16 cellular contexts compared by ENCODE assay signal in the genomic region with DNA sequence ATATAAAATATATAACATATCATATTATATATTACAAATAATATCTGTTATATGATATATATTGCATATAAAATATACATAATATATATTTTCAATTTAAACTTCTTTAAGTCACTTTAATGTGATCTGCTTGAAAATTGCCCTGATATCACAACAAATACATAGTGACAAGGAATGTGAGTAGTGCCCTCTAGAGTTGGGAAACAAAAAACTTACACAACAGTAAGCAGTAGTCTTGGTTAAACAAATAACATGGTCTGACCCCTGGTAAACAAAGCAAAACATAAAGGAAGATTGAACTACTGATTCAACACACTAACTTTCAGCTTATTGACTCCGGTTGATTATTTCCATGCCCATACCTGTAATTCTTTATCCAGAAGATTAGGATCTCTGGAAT.
DNase-seq lines count a peak whose midpoint lies in the region; ATAC-seq and TF ChIP-seq lines count a peak whose summit lies in the region.
"Had no signal": no experiment of that assay in that cellular context is flagged by ENCODE, and none has a peak within 500 bp of the region (broad histone marks: within the 10 kb centered on the region; RNA-seq: fewer than 3 reads in every experiment).

No MANE protein-coding gene starts in this region.

- TF ChIP-seq RAD21 in SK-N-SH (IDR thresholded peaks at IDR 0.05; ENCODE audit: low read length), result no peak

- H3K27ac ChIP-seq in SK-N-SH (ENCODE audit: low read depth in 2 of 2, low read length in 1 of 2) (no peak overlapping the region), endodermal cell (ENCODE audit: low read depth, low read length) (no peak overlapping the region), smooth muscle cell (ENCODE audit: low read depth) (no peak overlapping the region), GM23248 (no peak overlapping the region)
- H3K27ac ChIP-seq: left lung, SJSA1, tibial artery had no signal

- ATAC-seq in SK-N-SH treated with all-trans-retinoic acid at 6 μM for 48 hours (no peak), GM18868 (IDR thresholded peaks at IDR 0.05; ENCODE audit: unreplicated experiment) (no peak)
- ATAC-seq: activated naive CD8-positive, alpha-beta T cell treated with anti-CD3 and anti-CD28 coated beads, Interleukin-2, amount 50 U/mL, for 24 hours; left lung had no signal

- no peak for TF ChIP-seq EP300 in SK-N-SH (IDR thresholded peaks at IDR 0.05; ENCODE audit: borderline replicate concordance in 1 of 2, low read depth in 1 of 2, low read length in 1 of 2)

- H2AFZ ChIP-seq in SK-N-SH (ENCODE audit: low read depth) (no peak overlapping the region), smooth muscle cell (ENCODE audit: low read depth) (no peak overlapping the region), GM23248 (no peak overlapping the region)

- peaks cover 8% of the 10 kb centered on the region for H3K9me3 Mint-ChIP-seq in endodermal cell
- H3K9me3 Mint-ChIP-seq: activated naive CD8-positive, alpha-beta T cell treated with anti-CD3 and anti-CD28 coated beads, Interleukin-2, amount 50 U/mL, for 24 hours had no signal

- peaks cover 3% of the 10 kb centered on the region for H3K4me1 Mint-ChIP-seq in endodermal cell
- H3K4me1 Mint-ChIP-seq: activated naive CD8-positive, alpha-beta T cell treated with anti-CD3 and anti-CD28 coated beads, Interleukin-2, amount 50 U/mL, for 24 hours; naive B cell had no signal

- H3K36me3 Mint-ChIP-seq in endodermal cell (ENCODE audit: low read depth), result no peaks in the 10 kb centered on the region
- H3K36me3 Mint-ChIP-seq: naive B cell had no signal

- H3K79me2 ChIP-seq in SK-N-SH (ENCODE audit: insufficient read depth), result no peaks in the 10 kb centered on the region
- H3K79me2 ChIP-seq in smooth muscle cell (ENCODE audit: low read depth), result no peaks in the 10 kb centered on the region
- H3K79me2 ChIP-seq in GM23248 (ENCODE audit: insufficient read depth), result no peaks in the 10 kb centered on the region

- H3K27ac Mint-ChIP-seq in endodermal cell, result no peak overlapping the region
- H3K27ac Mint-ChIP-seq: activated naive CD8-positive, alpha-beta T cell treated with anti-CD3 and anti-CD28 coated beads, Interleukin-2, amount 50 U/mL, for 24 hours; naive B cell had no signal

- H3K9me2 ChIP-seq in SK-N-SH (no peaks in the 10 kb centered on the region), GM23248 (ENCODE audit: insufficient read depth) (no peaks in the 10 kb centered on the region)

- H3K36me3 ChIP-seq in SK-N-SH (replicated peaks in 1 of 2; ENCODE audit: control insufficient read depth in 1 of 2, insufficient read depth in 2 of 2, low read length in 1 of 2) (no peaks in the 10 kb centered on the region), endodermal cell (ENCODE audit: control insufficient read depth, insufficient read depth, low read length) (no peaks in the 10 kb centered on the region), smooth muscle cell (ENCODE audit: low read depth) (no peaks in the 10 kb centered on the region), GM23248 (ENCODE audit: low read depth) (no peaks in the 10 kb centered on the region)
- H3K36me3 ChIP-seq: left lung, SJSA1, tibial artery had no signal

- H3K9me3 ChIP-seq in SK-N-SH (no peaks in the 10 kb centered on the region), endodermal cell (ENCODE audit: control insufficient read depth, low read length) (no peaks in the 10 kb centered on the region), smooth muscle cell (replicated peaks; ENCODE audit: low read depth) (no peaks in the 10 kb centered on the region), GM23248 (ENCODE audit: low read depth) (no peaks in the 10 kb centered on the region)
- H3K9me3 ChIP-seq: tibial artery had no signal

- H3K4me3 ChIP-seq in SK-N-SH (ENCODE audit: low read depth in 2 of 2, low read length in 1 of 2) (no peak overlapping the region), endodermal cell (ENCODE audit: low read length) (no peak overlapping the region), smooth muscle cell (no peak overlapping the region), GM23248 (no peak overlapping the region)
- H3K4me3 ChIP-seq: left lung, SJSA1, tibial artery had no signal

- H3K27me3 Mint-ChIP-seq in endodermal cell (ENCODE audit: insufficient read depth), result peaks cover 2% of the 10 kb centered on the region
- H3K27me3 Mint-ChIP-seq: activated naive CD8-positive, alpha-beta T cell treated with anti-CD3 and anti-CD28 coated beads, Interleukin-2, amount 50 U/mL, for 24 hours; naive B cell had no signal

- H4K20me1 ChIP-seq in SK-N-SH (ENCODE audit: insufficient read depth) (no peaks in the 10 kb centered on the region), smooth muscle cell (ENCODE audit: low read depth) (no peaks in the 10 kb centered on the region), GM23248 (ENCODE audit: insufficient read depth) (no peaks in the 10 kb centered on the region)

- peak; percentile 33 for TF ChIP-seq CTCF in SK-N-SH (IDR thresholded peaks at IDR 0.05)
- TF ChIP-seq CTCF in endodermal cell (conservative IDR thresholded peaks at IDR 0.05), result peak; percentile 68
- TF ChIP-seq CTCF in smooth muscle cell (IDR thresholded peaks at IDR 0.05; ENCODE audit: borderline replicate concordance, insufficient read depth, poor library complexity, severe bottlenecking), result peak; percentile 26

- H3K4me2 ChIP-seq in SK-N-SH (no peak overlapping the region), smooth muscle cell (no peak overlapping the region), GM23248 (ENCODE audit: unreplicated experiment) (no peak overlapping the region)

- no peaks in the 10 kb centered on the region for H3K4me1 ChIP-seq in SK-N-SH (ENCODE audit: control insufficient read depth in 1 of 2, insufficient read depth in 2 of 2, low read depth in 1 of 2, low read length in 1 of 2)
- H3K4me1 ChIP-seq in endodermal cell (ENCODE audit: control insufficient read depth, insufficient read depth, low read length), result no peaks in the 10 kb centered on the region
- peaks cover 17% of the 10 kb centered on the region for H3K4me1 ChIP-seq in smooth muscle cell (ENCODE audit: low read depth)
- no peaks in the 10 kb centered on the region for H3K4me1 ChIP-seq in GM23248 (ENCODE audit: insufficient read depth)
- H3K4me1 ChIP-seq: left lung, SJSA1, tibial artery had no signal

- no peak overlapping the region for H3K9ac ChIP-seq in SK-N-SH
- no peak overlapping the region for H3K9ac ChIP-seq in endodermal cell (ENCODE audit: extremely low read depth, low read length, poor library complexity, severe bottlenecking)
- H3K9ac ChIP-seq in smooth muscle cell (ENCODE audit: low read depth), result no peak overlapping the region
- H3K9ac ChIP-seq in GM23248, result no peak overlapping the region

- no peaks in the 10 kb centered on the region for H3F3A ChIP-seq in SK-N-SH (replicated peaks; ENCODE audit: insufficient read depth)
- H3F3A ChIP-seq in smooth muscle cell (ENCODE audit: low read depth), result no peaks in the 10 kb centered on the region
- no peaks in the 10 kb centered on the region for H3F3A ChIP-seq in GM23248 (ENCODE audit: insufficient read depth)

- H3K4me3 Mint-ChIP-seq in endodermal cell, result no peak overlapping the region
- H3K4me3 Mint-ChIP-seq: activated naive CD8-positive, alpha-beta T cell treated with anti-CD3 and anti-CD28 coated beads, Interleukin-2, amount 50 U/mL, for 24 hours; naive B cell had no signal

- WGBS in SK-N-SH (ENCODE audit: low lambda C conversion rate), result 27% methylated on average over 1 of the region's 1 CpG
- WGBS in endodermal cell (ENCODE audit: insufficient coverage in 1 of 2, insufficient read length in 1 of 2), 2 experiments, result 81% methylated on average over 1 of the region's 1 CpG; no CpG with 5 or more reads in 1 of the 2 experiments
- 69% methylated on average over 1 of the region's 1 CpG for WGBS in smooth muscle cell (ENCODE audit: low lambda C conversion rate)
- WGBS in GM23248 (ENCODE audit: low coverage in 1 of 2, low lambda C conversion rate in 2 of 2, missing lambda C conversion rate in 2 of 2), 2 experiments, result 46 to 65% methylated on average over 1 of the region's 1 CpG

- CTCF ChIA-PET in SK-N-SH (lab: Yijun Ruan, JAX), result interaction anchor here (1.1 kb wide), 1 partner anchor 263 kb away, joined by 3 read pairs; no protein-coding TSS in a partner anchor

- DNase-seq in SK-N-SH, result peak; percentile 0
- DNase-seq in NAMALWA (ENCODE audit: low spot score), result peak; percentile 28
- no peak for DNase-seq in endodermal cell
- DNase-seq in smooth muscle cell (lab: John Stamatoyannopoulos, UW; ENCODE audit: unreplicated experiment), result no peak
- DNase-seq in GM23248, result no peak
- no peak for DNase-seq in epidermal melanocyte (ENCODE audit: insufficient read length, low spot score)
- DNase-seq: activated CD8-positive, alpha-beta memory T cell treated with anti-CD3 and anti-CD28 coated beads, Interleukin-2, amount 50 U/mL, for 48 hours; activated naive CD8-positive, alpha-beta T cell treated with anti-CD3 and anti-CD28 coated beads, Interleukin-2, amount 50 U/mL, for 24 hours; hippocampal formation; left lung; naive B cell; NCI-H1417; tibial artery had no signal

- in situ Hi-C loops in GM23248 (cut with MboI), result no loop called here

- H3K27me3 ChIP-seq in SK-N-SH (ENCODE audit: insufficient read depth) (no peaks in the 10 kb centered on the region), endodermal cell (ENCODE audit: control insufficient read depth, insufficient read depth, low read length, poor library complexity, severe bottlenecking) (no peaks in the 10 kb centered on the region), smooth muscle cell (ENCODE audit: low read depth) (no peaks in the 10 kb centered on the region), GM23248 (replicated peaks; ENCODE audit: insufficient read depth) (no peaks in the 10 kb centered on the region)
- H3K27me3 ChIP-seq: left lung, SJSA1, tibial artery had no signal

- POLR2A ChIA-PET in SK-N-SH (lab: Yijun Ruan, JAX), result no interaction called here

TF ChIP-seq in SK-N-SH, 30 proteins besides CTCF, POLR2A, EP300 and RAD21 (continues in another document):
- TF ChIP-seq TCF12 (IDR thresholded peaks at IDR 0.05), result no peak
- no peak for TF ChIP-seq POLR2AphosphoS5 (IDR thresholded peaks at IDR 0.05; ENCODE audit: low read depth, low read length)
- TF ChIP-seq ELF1 (IDR thresholded peaks at IDR 0.05), result no peak
- no peak for TF ChIP-seq NFIC (IDR thresholded peaks at IDR 0.05; ENCODE audit: borderline replicate concordance)
- TF ChIP-seq TEAD4 (IDR thresholded peaks at IDR 0.05; ENCODE audit: borderline replicate concordance, insufficient read depth), result no peak
- no peak for TF ChIP-seq FOSL2 (IDR thresholded peaks at IDR 0.05; ENCODE audit: borderline replicate concordance, low read depth)

Comparison
In these comparisons a context has a peak if more than half of its experiments do, and no peak if none do; other contexts are left out.
1. DNase-seq: peak in SK-N-SH (single experiment) and NAMALWA (single experiment); none in endodermal cell (single experiment), smooth muscle cell (single experiment), GM23248 (single experiment) and epidermal melanocyte (single experiment).
2. Peak in every context shown above with its lines, with median percentiles within 50 percentile points of each other: CTCF ChIP-seq.